In genomic region chr1:156647351-156647750, GRCh38 we compare ENCODE assay signal across 31 cellular contexts. TPM values are rescaled to one million over a fixed set of nuclear protein-coding genes. Genes with fewer than 3 reads are reported as not detected.
"Had no signal": no experiment of that assay in that cellular context is flagged by ENCODE, and none has a peak within 500 bp of the region (broad histone marks: within the 10 kb centered on the region; RNA-seq: fewer than 3 reads in every experiment).

No MANE protein-coding gene starts in this region.

- ATAC-seq: left ventricle myocardium superior; lower lobe of right lung; naive thymus-derived CD8-positive, alpha-beta T cell; pancreas; sciatic nerve; stimulated activated naive CD8-positive, alpha-beta T cell treated with anti-CD3 and anti-CD28 coated beads, Interleukin-15, amount 100 ng/mL, for 72 hours; upper lobe of right lung had no signal

- H3K4me1 ChIP-seq: colonic mucosa, pancreas had no signal

- H3K36me3 ChIP-seq: colonic mucosa, esophagus squamous epithelium, lower lobe of right lung, pancreas, suprapubic skin, transverse colon, upper lobe of right lung, uterus had no signal

- FAIRE-seq: pancreas had no signal

- H3K27me3 ChIP-seq: uterus had no signal

- H3K27ac ChIP-seq: colonic mucosa, esophagus squamous epithelium, lower lobe of right lung, pancreas, suprapubic skin, transverse colon, upper lobe of right lung, uterus had no signal

- H3K4me3 ChIP-seq: colonic mucosa, esophagus squamous epithelium, lower lobe of right lung, pancreas, smooth muscle cell, suprapubic skin, transverse colon, upper lobe of right lung, uterus had no signal

- H3K9me3 ChIP-seq: colonic mucosa, esophagus squamous epithelium, lower lobe of right lung, pancreas, suprapubic skin, transverse colon, upper lobe of right lung, uterus had no signal

- DNase-seq: colonic mucosa; dermis blood vessel endothelial cell; effector memory CD4-positive, alpha-beta T cell; erythroblast; esophagus squamous epithelium; foreskin melanocyte; hypothalamus; immature natural killer cell; islet precursor cell; left ventricle myocardium superior; lower lobe of right lung; nephron progenitor cell; nucleus accumbens; pancreas; retina; stimulated activated CD4-positive, alpha-beta T cell treated with anti-CD3 and anti-CD28 coated beads, Interleukin-12 subunit alpha, Interleukin-12 subunit beta, amount 100 ng/mL, for 4 hours; stimulated activated CD4-positive, alpha-beta T cell treated with anti-CD3 and anti-CD28 coated beads, Interleukin-1b, Interleukin-23, amount 100 ng/mL, for 48 hours; stimulated activated CD4-positive, alpha-beta T cell treated with anti-CD3 and anti-CD28 coated beads, Interleukin-4, amount 100 ng/mL, for 1 hour; stimulated activated CD8-positive, alpha-beta memory T cell treated with anti-CD3 and anti-CD28 coated beads, Interleukin-4, amount 100 ng/mL, for 48 hours; stimulated activated naive CD4-positive, alpha-beta T cell; stimulated activated naive CD8-positive, alpha-beta T cell treated with anti-CD3 and anti-CD28 coated beads, Interleukin-15, amount 100 ng/mL, for 72 hours; transverse colon; upper lobe of right lung; uterus had no signal

RNA-seq across cellular contexts. Expression of gene BCAN, which starts 5.4 kb away (rescaled TPM):
- total RNA-seq: chondrocyte; dermis blood vessel endothelial cell; esophagus squamous epithelium; lower lobe of right lung; naive thymus-derived CD8-positive, alpha-beta T cell; pulmonary artery endothelial cell; smooth muscle cell; upper lobe of right lung had no signal
- polyA plus RNA-seq: naive thymus-derived CD8-positive, alpha-beta T cell; pancreas had no signal

RNA-seq across cellular contexts. Expression of gene HAPLN2, which starts 28.1 kb away (rescaled TPM):
- total RNA-seq: chondrocyte, dermis blood vessel endothelial cell, myocyte, pancreas, pulmonary artery endothelial cell, smooth muscle cell had no signal
- polyA plus RNA-seq: immature natural killer cell; naive thymus-derived CD8-positive, alpha-beta T cell had no signal

RNA-seq across cellular contexts. Expression of gene NES, which starts 29.9 kb away (rescaled TPM):
- total RNA-seq: naive thymus-derived CD8-positive, alpha-beta T cell had no signal
- polyA plus RNA-seq: immature natural killer cell; naive thymus-derived CD8-positive, alpha-beta T cell had no signal
